In the genomic region with DNA sequence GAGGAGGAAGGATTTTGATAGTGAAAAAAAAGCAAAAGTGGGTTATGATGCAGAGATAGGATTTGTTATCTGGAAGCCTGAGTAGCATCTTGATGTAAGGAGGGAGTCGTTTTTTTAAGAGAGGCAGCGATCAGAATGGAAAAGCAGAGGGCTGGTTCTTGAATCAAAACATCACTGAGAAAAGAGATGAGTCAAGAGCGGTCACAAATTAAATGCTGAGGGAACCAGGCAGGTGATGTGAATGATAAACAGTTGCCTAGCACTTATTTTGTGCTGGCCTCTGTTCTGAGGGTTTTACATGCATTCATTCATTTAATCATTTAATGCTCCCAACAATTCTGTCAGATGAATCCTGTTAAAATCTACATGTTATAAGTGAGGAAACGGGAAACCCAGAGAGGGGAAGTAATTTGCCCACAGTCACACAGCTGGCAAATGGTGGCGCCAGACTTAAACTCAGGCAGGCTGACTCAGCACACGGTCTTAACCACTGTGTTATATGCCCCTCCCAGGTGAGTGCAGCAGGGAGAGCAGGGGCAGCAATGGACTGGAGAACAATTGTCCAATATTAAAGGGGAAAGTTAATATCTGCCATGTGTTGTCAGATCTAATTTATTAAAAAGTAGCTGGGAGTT, we compare ENCODE assay signal across 18 cellular contexts. TPM values are rescaled to one million over a fixed set of nuclear protein-coding genes. Genes with fewer than 3 reads are reported as not detected.
DNase-seq lines count a peak whose midpoint lies in the region; ATAC-seq and TF ChIP-seq lines count a peak whose summit lies in the region.
"Had no signal": no experiment of that assay in that cellular context is flagged by ENCODE, and none has a peak within 500 bp of the region (broad histone marks: within the 10 kb centered on the region; RNA-seq: fewer than 3 reads in every experiment).

No MANE protein-coding gene starts in this region.

- H3K4me1 Mint-ChIP-seq in activated naive CD4-positive, alpha-beta T cell treated with anti-CD3 and anti-CD28 coated beads, Interleukin-2, amount 10 ng/mL, durations not matched to agents 7 days and 5 days, result peaks cover 23% of the 10 kb centered on the region
- peaks cover 22% of the 10 kb centered on the region for H3K4me1 Mint-ChIP-seq in activated T-cell treated with anti-CD3 and anti-CD28 coated beads, Interleukin-2, amount 50 U/mL, for 72 hours (ENCODE audit: low read depth)
- H3K4me1 Mint-ChIP-seq in stimulated activated effector memory CD8-positive, alpha-beta T cell treated with anti-CD3 and anti-CD28 coated beads, Interleukin-12 subunit alpha, Interleukin-12 subunit beta, amount 100 ng/mL, for 72 hours, result peaks cover 16% of the 10 kb centered on the region
- H3K4me1 Mint-ChIP-seq: activated naive CD4-positive, alpha-beta T cell treated with anti-CD3 and anti-CD28 coated beads, Interleukin-2, amount 50 U/mL, for 24 hours; B cell had no signal

- H3K27me3 Mint-ChIP-seq in activated naive CD4-positive, alpha-beta T cell treated with anti-CD3 and anti-CD28 coated beads, Interleukin-2, amount 10 ng/mL, durations not matched to agents 7 days and 5 days, result peaks cover 34% of the 10 kb centered on the region
- H3K27me3 Mint-ChIP-seq in activated T-cell treated with anti-CD3 and anti-CD28 coated beads, Interleukin-2, amount 50 U/mL, for 72 hours (ENCODE audit: low read depth), result peaks cover 15% of the 10 kb centered on the region

- H3K9me3 Mint-ChIP-seq in activated naive CD4-positive, alpha-beta T cell treated with anti-CD3 and anti-CD28 coated beads, Interleukin-2, amount 10 ng/mL, durations not matched to agents 7 days and 5 days, result no peaks in the 10 kb centered on the region
- H3K9me3 Mint-ChIP-seq in activated T-cell treated with anti-CD3 and anti-CD28 coated beads, Interleukin-2, amount 50 U/mL, for 72 hours, result no peaks in the 10 kb centered on the region
- H3K9me3 Mint-ChIP-seq in stimulated activated effector memory CD8-positive, alpha-beta T cell treated with anti-CD3 and anti-CD28 coated beads, Interleukin-12 subunit alpha, Interleukin-12 subunit beta, amount 100 ng/mL, for 72 hours, result no peaks in the 10 kb centered on the region
- H3K9me3 Mint-ChIP-seq: activated naive CD4-positive, alpha-beta T cell treated with anti-CD3 and anti-CD28 coated beads, Interleukin-2, amount 50 U/mL, for 24 hours had no signal

- peak overlapping the region; percentile 22 for H3K4me3 Mint-ChIP-seq in activated naive CD4-positive, alpha-beta T cell treated with anti-CD3 and anti-CD28 coated beads, Interleukin-2, amount 10 ng/mL, durations not matched to agents 7 days and 5 days
- peak overlapping the region; percentile 33 to 35 for H3K4me3 Mint-ChIP-seq in activated T-cell treated with anti-CD3 and anti-CD28 coated beads, Interleukin-2, amount 50 U/mL, for 72 hours
- H3K4me3 Mint-ChIP-seq in stimulated activated effector memory CD8-positive, alpha-beta T cell treated with anti-CD3 and anti-CD28 coated beads, Interleukin-12 subunit alpha, Interleukin-12 subunit beta, amount 100 ng/mL, for 72 hours, result no peak overlapping the region
- H3K4me3 Mint-ChIP-seq: activated naive CD4-positive, alpha-beta T cell treated with anti-CD3 and anti-CD28 coated beads, Interleukin-2, amount 50 U/mL, for 24 hours; B cell had no signal

- CTCF ChIA-PET in activated naive CD4-positive, alpha-beta T cell treated with anti-CD3 and anti-CD28 coated beads, Interleukin-2, amount 10 ng/mL, durations not matched to agents 7 days and 5 days (lab: Charles Lee), result no interaction called here

- peak; percentile 72 to 75 for ATAC-seq in activated T-cell treated with anti-CD3 and anti-CD28 coated beads, Interleukin-2, amount 50 U/mL, for 72 hours (replicated peaks in 1 of 2)
- ATAC-seq in stimulated activated effector memory CD8-positive, alpha-beta T cell treated with anti-CD3 and anti-CD28 coated beads, Interleukin-12 subunit alpha, Interleukin-12 subunit beta, amount 100 ng/mL, for 72 hours, result peak; percentile 80

- H3K36me3 Mint-ChIP-seq in activated naive CD4-positive, alpha-beta T cell treated with anti-CD3 and anti-CD28 coated beads, Interleukin-2, amount 10 ng/mL, durations not matched to agents 7 days and 5 days, result no peaks in the 10 kb centered on the region
- H3K36me3 Mint-ChIP-seq in activated T-cell treated with anti-CD3 and anti-CD28 coated beads, Interleukin-2, amount 50 U/mL, for 72 hours (ENCODE audit: insufficient read depth in 2 of 2), result no peaks in the 10 kb centered on the region
- H3K36me3 Mint-ChIP-seq in stimulated activated effector memory CD8-positive, alpha-beta T cell treated with anti-CD3 and anti-CD28 coated beads, Interleukin-12 subunit alpha, Interleukin-12 subunit beta, amount 100 ng/mL, for 72 hours, result no peaks in the 10 kb centered on the region
- H3K36me3 Mint-ChIP-seq: activated naive CD4-positive, alpha-beta T cell treated with anti-CD3 and anti-CD28 coated beads, Interleukin-2, amount 50 U/mL, for 24 hours had no signal

- TF ChIP-seq CTCF in GM20000 (IDR thresholded peaks at IDR 0.05; ENCODE audit: extremely low read depth, missing control alignments), result no peak

- H3K27ac Mint-ChIP-seq in activated naive CD4-positive, alpha-beta T cell treated with anti-CD3 and anti-CD28 coated beads, Interleukin-2, amount 10 ng/mL, durations not matched to agents 7 days and 5 days, result peak overlapping the region; percentile 84
- peak overlapping the region; percentile 49 for H3K27ac Mint-ChIP-seq in activated T-cell treated with anti-CD3 and anti-CD28 coated beads, Interleukin-2, amount 50 U/mL, for 72 hours
- peak overlapping the region; percentile 65 for H3K27ac Mint-ChIP-seq in stimulated activated effector memory CD8-positive, alpha-beta T cell treated with anti-CD3 and anti-CD28 coated beads, Interleukin-12 subunit alpha, Interleukin-12 subunit beta, amount 100 ng/mL, for 72 hours
- H3K27ac Mint-ChIP-seq: activated naive CD4-positive, alpha-beta T cell treated with anti-CD3 and anti-CD28 coated beads, Interleukin-2, amount 50 U/mL, for 24 hours; B cell had no signal

- peak; percentile 51 for DNase-seq in activated naive CD4-positive, alpha-beta T cell treated with anti-CD3 and anti-CD28 coated beads, Interleukin-2, amount 10 ng/mL, durations not matched to agents 7 days and 5 days
- no peak for DNase-seq in activated naive CD4-positive, alpha-beta T cell treated with Interleukin-2 at 50 U/mL for 16 hours
- DNase-seq in MV-4-11 (lab: John Stamatoyannopoulos, UW) (peak; percentile 78), GM20000 (ENCODE audit: low spot score) (no peak), NCI-H345 treated with DMSO at 0.1 percent for 48 hours (lab: John Stamatoyannopoulos, UW; ENCODE audit: unreplicated experiment) (no peak), anterior cingulate cortex (lab: John Stamatoyannopoulos, UW) (no peak)
- DNase-seq in activated T-cell treated with anti-CD3 and anti-CD28 coated beads, Interleukin-2, amount 50 U/mL, for 72 hours, result peak; percentile 32 to 35
- DNase-seq in stimulated activated effector memory CD8-positive, alpha-beta T cell treated with anti-CD3 and anti-CD28 coated beads, Interleukin-12 subunit alpha, Interleukin-12 subunit beta, amount 100 ng/mL, for 72 hours (ENCODE audit: low spot score in 2 of 2), result peak in 1 of 2 donors; percentile 57
- DNase-seq: EL; NCI-H1092 treated with DMSO at 0.1 percent for 48 hours; NCI-H524; stimulated activated CD4-positive, alpha-beta T cell treated with anti-CD3 and anti-CD28 coated beads, Interleukin-2, amount 100 ng/mL, for 48 hours; stimulated activated naive CD4-positive, alpha-beta T cell had no signal

RNA-seq across cellular contexts. Expression of a gene that starts 21.4 kb away (rescaled TPM):
- not detected for total RNA-seq in activated T-cell treated with anti-CD3 and anti-CD28 coated beads, Interleukin-2, amount 50 U/mL, for 72 hours
- total RNA-seq: B cell, cardiac septum, endothelial cell of umbilical vein, SK-MEL-5 had no signal

RNA-seq across cellular contexts. Expression of a gene that starts 39.1 kb away (rescaled TPM):
- 1 to 10 TPM in 1 of 2 donors, under 1 TPM in 1; 0.67 to 1.1 TPM for total RNA-seq in activated T-cell treated with anti-CD3 and anti-CD28 coated beads, Interleukin-2, amount 50 U/mL, for 72 hours
- total RNA-seq: B cell, cardiac septum, endothelial cell of umbilical vein, SK-MEL-5 had no signal

RNA-seq across cellular contexts. Expression of a gene that starts 47.4 kb away (rescaled TPM):
- 1 to 10 TPM; 1.7 to 2.6 TPM for total RNA-seq in activated T-cell treated with anti-CD3 and anti-CD28 coated beads, Interleukin-2, amount 50 U/mL, for 72 hours
- total RNA-seq: B cell, endothelial cell of umbilical vein had no signal

Comparison
In these comparisons a context has a peak if more than half of its experiments do, and no peak if none do; other contexts are left out.
1. DNase-seq: peak in activated naive CD4-positive, alpha-beta T cell treated with anti-CD3 and anti-CD28 coated beads, Interleukin-2, amount 10 ng/mL, durations not matched to agents 7 days and 5 days (single experiment), MV-4-11 (single experiment) and activated T-cell treated with anti-CD3 and anti-CD28 coated beads, Interleukin-2, amount 50 U/mL, for 72 hours (2 of 2); none in activated naive CD4-positive, alpha-beta T cell treated with Interleukin-2 at 50 U/mL for 16 hours (single experiment), GM20000 (single experiment), NCI-H345 treated with DMSO at 0.1 percent for 48 hours (single experiment) and anterior cingulate cortex (0 of 58).
2. Peak in every context shown above with its lines, with median percentiles within 50 percentile points of each other: H3K27ac Mint-ChIP-seq.